ENCODE assay signal across 20 cellular contexts in the genomic region with DNA sequence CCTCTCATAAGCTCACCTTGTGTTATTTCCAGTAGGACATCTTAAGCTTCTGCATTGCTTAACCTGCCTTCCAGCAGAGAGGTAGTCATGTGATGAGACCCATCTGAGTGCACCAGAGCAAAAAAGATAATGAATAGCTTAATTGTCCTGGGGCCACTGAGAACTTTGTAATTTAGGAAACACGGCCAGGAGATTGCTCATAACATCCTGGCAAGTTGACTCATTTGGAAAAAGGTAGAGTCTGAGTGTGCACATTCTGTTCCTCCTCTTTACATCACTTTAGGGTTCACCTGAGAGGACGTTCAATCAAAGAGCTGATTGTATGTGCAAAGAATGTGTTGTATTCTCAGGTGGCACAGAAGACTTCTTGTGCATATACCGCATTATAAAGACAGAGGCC.
DNase-seq lines count a peak whose midpoint lies in the region; ATAC-seq and TF ChIP-seq lines count a peak whose summit lies in the region.
"Had no signal": no experiment of that assay in that cellular context is flagged by ENCODE, and none has a peak within 500 bp of the region (broad histone marks: within the 10 kb centered on the region; RNA-seq: fewer than 3 reads in every experiment).

No MANE protein-coding gene starts in this region.

- no peaks in the 10 kb centered on the region for H3K36me3 ChIP-seq in RWPE2 (ENCODE audit: low read depth)
- H3K36me3 ChIP-seq: BLaER1 had no signal

- DNase-seq in HT1080 (ENCODE audit: low read depth) (peak; percentile 75), RWPE2 (ENCODE audit: low spot score) (no peak), epithelial cell of esophagus (ENCODE audit: low read depth) (peak; percentile 90), kidney tubule cell (ENCODE audit: low spot score) (peak; percentile 1), C1 segment of cervical spinal cord (lab: John Stamatoyannopoulos, UW) (no peak), coronary artery (ENCODE audit: low spot score) (no peak), T-helper 17 cell (no peak)
- no peak for DNase-seq in activated CD4-positive, alpha-beta T cell treated with anti-CD3 and anti-CD28 coated beads, Interleukin-2, amount 50 U/mL, for 48 hours
- DNase-seq: 8988T; Caco-2; CD8-positive, alpha-beta T cell; DMS153; DMS79; GDM1; GOT3; H7; HFFc6 had no signal

- no peaks in the 10 kb centered on the region for H3K27me3 Mint-ChIP-seq in T-helper 17 cell

- H3K9me3 ChIP-seq in RWPE2 (ENCODE audit: severe bottlenecking) (no peaks in the 10 kb centered on the region), T-helper 17 cell (ENCODE audit: control insufficient read depth, low read length, poor library complexity, severe bottlenecking) (no peaks in the 10 kb centered on the region)
- H3K9me3 ChIP-seq: BLaER1, Caco-2 had no signal

- H3K27me3 ChIP-seq in RWPE2 (ENCODE audit: insufficient read depth, poor library complexity, severe bottlenecking) = no peaks in the 10 kb centered on the region
- H3K27me3 ChIP-seq: BLaER1 had no signal

- H3K4me3 Mint-ChIP-seq in T-helper 17 cell = no peak overlapping the region
- H3K4me3 Mint-ChIP-seq: CD8-positive, alpha-beta T cell; HFFc6 had no signal

- H3K4me3 ChIP-seq in RWPE2 (ENCODE audit: severe bottlenecking) = no peak overlapping the region
- H3K4me3 ChIP-seq in epithelial cell of esophagus (ENCODE audit: low read length) = no peak overlapping the region
- no peak overlapping the region for H3K4me3 ChIP-seq in coronary artery
- H3K4me3 ChIP-seq: BLaER1 had no signal

- ATAC-seq in RWPE2 (ENCODE audit: low read depth) (peak; percentile 95), T-helper 17 cell (no peak)
- ATAC-seq: CD8-positive, alpha-beta T cell; HCT116; HepG2 had no signal

- no peak overlapping the region for H3K27ac Mint-ChIP-seq in T-helper 17 cell
- H3K27ac Mint-ChIP-seq: CD8-positive, alpha-beta T cell; HFFc6 had no signal

- no peaks in the 10 kb centered on the region for H3K36me3 Mint-ChIP-seq in T-helper 17 cell (ENCODE audit: low read depth)
- H3K36me3 Mint-ChIP-seq: CD8-positive, alpha-beta T cell had no signal

- H3K4me1 ChIP-seq in RWPE2 (ENCODE audit: insufficient read depth, poor library complexity, severe bottlenecking) = peaks cover 11% of the 10 kb centered on the region
- H3K4me1 ChIP-seq: BLaER1, Caco-2 had no signal

- H3K27ac ChIP-seq in RWPE2 (ENCODE audit: poor library complexity, severe bottlenecking) = peak overlapping the region; percentile 52
- no peak overlapping the region for H3K27ac ChIP-seq in coronary artery
- H3K27ac ChIP-seq: BLaER1 had no signal

- no peaks in the 10 kb centered on the region for H3K4me1 Mint-ChIP-seq in T-helper 17 cell

- TF ChIP-seq CTCF in RWPE2 (IDR thresholded peaks at IDR 0.05; ENCODE audit: poor library complexity, severe bottlenecking) (no peak), epithelial cell of esophagus (IDR thresholded peaks at IDR 0.05; ENCODE audit: insufficient read depth, low read depth, low read length, missing control alignments) (no peak), coronary artery (IDR thresholded peaks at IDR 0.05) (no peak)

Comparison
In these comparisons a context has a peak if more than half of its experiments do, and no peak if none do; other contexts are left out.
1. DNase-seq: peak in HT1080 (single experiment), epithelial cell of esophagus (single experiment) and kidney tubule cell (single experiment); none in RWPE2 (single experiment), activated CD4-positive, alpha-beta T cell treated with anti-CD3 and anti-CD28 coated beads, Interleukin-2, amount 50 U/mL, for 48 hours (0 of 2), C1 segment of cervical spinal cord (0 of 14), coronary artery (single experiment) and T-helper 17 cell (0 of 3).